Comparison of ENCODE assay signal across 18 cellular contexts in the genomic region with DNA sequence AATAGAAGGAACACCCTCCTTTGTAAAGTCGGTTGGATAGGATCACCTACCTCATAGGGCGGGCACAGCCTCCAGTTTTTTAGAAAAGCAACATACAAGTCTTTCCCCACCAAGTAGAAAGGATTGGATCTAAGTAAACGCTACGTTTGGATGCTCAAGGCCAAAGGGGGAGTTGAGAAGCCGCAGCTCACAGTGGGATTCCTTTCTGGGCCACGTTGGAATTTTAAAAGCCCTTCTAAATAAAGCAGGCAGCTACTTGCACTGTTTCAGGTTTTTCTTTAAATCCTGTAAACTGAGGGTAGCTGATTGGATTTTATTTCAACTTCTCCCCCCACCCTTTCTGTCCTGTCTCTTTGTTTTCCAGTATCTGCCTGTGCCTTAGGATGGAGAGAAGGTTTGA. TPM values are rescaled to one million over a fixed set of nuclear protein-coding genes. Genes with fewer than 3 reads are reported as not detected.
DNase-seq lines count a peak whose midpoint lies in the region; ATAC-seq and TF ChIP-seq lines count a peak whose summit lies in the region.
"Had no signal": no experiment of that assay in that cellular context is flagged by ENCODE, and none has a peak within 500 bp of the region (broad histone marks: within the 10 kb centered on the region; RNA-seq: fewer than 3 reads in every experiment).

No MANE protein-coding gene starts in this region.

- H3K36me3 Mint-ChIP-seq in mesothelial cell of epicardium (peaks cover 18% of the 10 kb centered on the region), type B pancreatic cell (peaks cover 28% of the 10 kb centered on the region)
- H3K36me3 Mint-ChIP-seq: CD4-positive, CD25-positive, alpha-beta regulatory T cell had no signal

- H3K27ac Mint-ChIP-seq in mesothelial cell of epicardium: peak overlapping the region; percentile 96
- H3K27ac Mint-ChIP-seq in type B pancreatic cell: peak overlapping the region; percentile 90
- H3K27ac Mint-ChIP-seq: activated CD4-positive, alpha-beta T cell treated with anti-CD3 and anti-CD28 coated beads, Interleukin-2, amount 10 ng/mL, durations not matched to agents 24 days and 14 days; activated naive CD8-positive, alpha-beta T cell treated with anti-CD3 and anti-CD28 coated beads, Interleukin-2, amount 50 U/mL, for 24 hours; CD4-positive, CD25-positive, alpha-beta regulatory T cell had no signal

- H3K27me3 Mint-ChIP-seq in mesothelial cell of epicardium (ENCODE audit: low read depth): no peaks in the 10 kb centered on the region
- H3K27me3 Mint-ChIP-seq in type B pancreatic cell: no peaks in the 10 kb centered on the region

- H3K79me2 ChIP-seq in GM23248 (ENCODE audit: insufficient read depth): peaks cover 100% of the 10 kb centered on the region

- TF ChIP-seq POLR2A in adrenal gland (IDR thresholded peaks at IDR 0.05): no peak

- in situ Hi-C loops in GM23248 (cut with MboI): no loop called here

- no peaks in the 10 kb centered on the region for H3K27me3 ChIP-seq in RWPE2 (ENCODE audit: insufficient read depth, poor library complexity, severe bottlenecking)
- no peaks in the 10 kb centered on the region for H3K27me3 ChIP-seq in adrenal gland
- no peaks in the 10 kb centered on the region for H3K27me3 ChIP-seq in GM23248 (replicated peaks; ENCODE audit: insufficient read depth)
- H3K27me3 ChIP-seq: gastroesophageal sphincter, uterus had no signal

- intact Hi-C loops in adrenal gland (cut with DNase I): no loop called here

- no peaks in the 10 kb centered on the region for H3K4me1 ChIP-seq in RWPE2 (ENCODE audit: insufficient read depth, poor library complexity, severe bottlenecking)
- peaks cover 0 to 4% of the 10 kb centered on the region in 2 donors for H3K4me1 ChIP-seq in adrenal gland (replicated peaks in 1 of 2)
- H3K4me1 ChIP-seq in GM23248 (ENCODE audit: insufficient read depth): peaks cover 22% of the 10 kb centered on the region

- H4K20me1 ChIP-seq in GM23248 (ENCODE audit: insufficient read depth): peaks cover 3% of the 10 kb centered on the region; the same call in 1 of the 2 replicates

- no peak overlapping the region for H2AFZ ChIP-seq in GM23248

- no peak for ATAC-seq in RWPE2 (ENCODE audit: low read depth)
- ATAC-seq: activated naive CD8-positive, alpha-beta T cell treated with anti-CD3 and anti-CD28 coated beads, Interleukin-2, amount 50 U/mL, for 24 hours; activated T-cell treated with anti-CD3 and anti-CD28 coated beads, Interleukin-2, amount 50 U/mL, for 4 hours; gastroesophageal sphincter had no signal

- H3K4me3 Mint-ChIP-seq in mesothelial cell of epicardium (no peak overlapping the region), type B pancreatic cell (peak overlapping the region; percentile 34)
- H3K4me3 Mint-ChIP-seq: activated CD4-positive, alpha-beta T cell treated with anti-CD3 and anti-CD28 coated beads, Interleukin-2, amount 10 ng/mL, durations not matched to agents 24 days and 14 days; activated naive CD8-positive, alpha-beta T cell treated with anti-CD3 and anti-CD28 coated beads, Interleukin-2, amount 50 U/mL, for 24 hours; activated T-cell treated with anti-CD3 and anti-CD28 coated beads, Interleukin-2, amount 50 U/mL, for 4 hours; CD4-positive, CD25-positive, alpha-beta regulatory T cell had no signal

- H3K27ac ChIP-seq in RWPE2 (ENCODE audit: poor library complexity, severe bottlenecking) (peak overlapping the region; percentile 14), adrenal gland (no peak overlapping the region), GM23248 (no peak overlapping the region)
- H3K27ac ChIP-seq: KMS-11, uterus had no signal

- TF ChIP-seq CTCF in RWPE2 (IDR thresholded peaks at IDR 0.05; ENCODE audit: poor library complexity, severe bottlenecking) (no peak), choroid plexus epithelial cell (conservative IDR thresholded peaks at IDR 0.05; ENCODE audit: low read depth, low read length) (no peak), mesothelial cell of epicardium (IDR thresholded peaks at IDR 0.05; ENCODE audit: unreplicated experiment) (no peak), type B pancreatic cell (conservative IDR thresholded peaks at IDR 0.05) (no peak), adrenal gland (IDR thresholded peaks at IDR 0.05) (no peak)

- H3K9me2 ChIP-seq in GM23248 (ENCODE audit: insufficient read depth): no peaks in the 10 kb centered on the region

- 74 to 84% (median 81%) methylated on average over 6 of the region's 6 CpGs for WGBS in adrenal gland, 4 donors
- WGBS in GM23248 (ENCODE audit: low coverage in 1 of 2, low lambda C conversion rate in 2 of 2, missing lambda C conversion rate in 2 of 2), 2 experiments: 89 to 92% methylated on average over 6 of the region's 6 CpGs

- no peak overlapping the region for H3K9ac ChIP-seq in GM23248
- H3K9ac ChIP-seq: KMS-11 had no signal

- H3K4me1 Mint-ChIP-seq in mesothelial cell of epicardium (peaks cover 56% of the 10 kb centered on the region), type B pancreatic cell (ENCODE audit: unreplicated experiment) (peaks cover 60% of the 10 kb centered on the region)
- H3K4me1 Mint-ChIP-seq: activated CD4-positive, alpha-beta T cell treated with anti-CD3 and anti-CD28 coated beads, Interleukin-2, amount 10 ng/mL, durations not matched to agents 24 days and 14 days had no signal

- H3K9me3 Mint-ChIP-seq in mesothelial cell of epicardium: no peaks in the 10 kb centered on the region
- H3K9me3 Mint-ChIP-seq in type B pancreatic cell: no peaks in the 10 kb centered on the region
- H3K9me3 Mint-ChIP-seq: activated CD4-positive, alpha-beta T cell treated with anti-CD3 and anti-CD28 coated beads, Interleukin-2, amount 10 ng/mL, durations not matched to agents 24 days and 14 days; activated naive CD8-positive, alpha-beta T cell treated with anti-CD3 and anti-CD28 coated beads, Interleukin-2, amount 50 U/mL, for 24 hours; activated T-cell treated with anti-CD3 and anti-CD28 coated beads, Interleukin-2, amount 50 U/mL, for 4 hours; CD4-positive, CD25-positive, alpha-beta regulatory T cell had no signal

- H3K4me3 ChIP-seq in RWPE2 (ENCODE audit: severe bottlenecking) (no peak overlapping the region), choroid plexus epithelial cell (ENCODE audit: low read depth, low read length) (no peak overlapping the region), adrenal gland (no peak overlapping the region), GM23248 (no peak overlapping the region)
- H3K4me3 ChIP-seq: gastroesophageal sphincter, mucosa of descending colon, uterus had no signal

- H3K36me3 ChIP-seq in RWPE2 (ENCODE audit: low read depth): peaks cover 40% of the 10 kb centered on the region
- H3K36me3 ChIP-seq in adrenal gland (replicated peaks in 1 of 2): no peaks in the 10 kb centered on the region
- H3K36me3 ChIP-seq in GM23248 (ENCODE audit: low read depth): peaks cover 20% of the 10 kb centered on the region; the same call in 1 of the 2 replicates
- H3K36me3 ChIP-seq: uterus had no signal

- DNase-seq in RWPE2 (ENCODE audit: low spot score) (no peak), choroid plexus epithelial cell (ENCODE audit: low read depth) (peak; percentile 59), mesothelial cell of epicardium (ENCODE audit: low spot score in 2 of 2, unreplicated experiment in 2 of 2) (no peak), type B pancreatic cell (ENCODE audit: extremely low spot score, unreplicated experiment) (no peak), adrenal gland (no peak), GM23248 (no peak), NCI-H510A treated with DMSO at 0.1 percent for 48 hours (lab: John Stamatoyannopoulos, UW) (no peak)
- DNase-seq: activated CD4-positive, alpha-beta T cell treated with anti-CD3 and anti-CD28 coated beads, Interleukin-2, amount 10 ng/mL, durations not matched to agents 24 days and 14 days; activated naive CD8-positive, alpha-beta T cell treated with anti-CD3 and anti-CD28 coated beads, Interleukin-2, amount 50 U/mL, for 24 hours; activated T-cell treated with anti-CD3 and anti-CD28 coated beads, Interleukin-2, amount 50 U/mL, for 4 hours; CD4-positive, CD25-positive, alpha-beta regulatory T cell; NCI-H1436 treated with DMSO at 0.1 percent for 48 hours; stimulated activated CD4-positive, alpha-beta T cell treated with anti-CD3 and anti-CD28 coated beads, Interleukin-1b, Interleukin-23, amount 100 ng/mL, for 48 hours; uterus had no signal

- H3F3A ChIP-seq in GM23248 (ENCODE audit: insufficient read depth): peaks cover 9% of the 10 kb centered on the region

- no peak overlapping the region for H3K4me2 ChIP-seq in GM23248 (ENCODE audit: unreplicated experiment)
- H3K4me2 ChIP-seq: KMS-11 had no signal

- H3K9me3 ChIP-seq in RWPE2 (ENCODE audit: severe bottlenecking) (no peaks in the 10 kb centered on the region), adrenal gland (replicated peaks in 1 of 3) (no peaks in the 10 kb centered on the region), GM23248 (ENCODE audit: low read depth) (no peaks in the 10 kb centered on the region)
- H3K9me3 ChIP-seq: gastroesophageal sphincter, mucosa of descending colon, uterus had no signal

RNA-seq across cellular contexts. Expression of a gene that starts 44.2 kb away (rescaled TPM):
- total RNA-seq in mesothelial cell of epicardium: 44.1 to 45.0 TPM (median 44.3 TPM) in 3 replicates
- 42.6 and 49.5 TPM in 2 replicates for total RNA-seq in type B pancreatic cell (ENCODE audit: low replicate concordance)
- 10 to 100 TPM; 17.9 to 26.9 (median 22.7) TPM for total RNA-seq in adrenal gland
- 10 to 100 TPM; 10.6 to 13.7 (median 10.6) TPM for polyA plus RNA-seq in adrenal gland
- total RNA-seq in GM23248 (2014; rRNA removed; shearing (Covaris generic)): 96.0 and 100 TPM in 2 replicates
- 59.3 and 59.5 TPM in 2 replicates for polyA plus RNA-seq in GM23248 (2016; fragmentation: Nextera tagmentation; extraction: Ambion mirVana)
- total RNA-seq: T-helper 2 cell treated with Interferon-gamma antibody and Interleukin-4, amounts not matched to agents 100 ng/mL and 5 ng/mL, for 36 hours had no signal
- polyA plus RNA-seq: CD4-positive, CD25-positive, alpha-beta regulatory T cell had no signal
